32 cellular contexts compared by ENCODE assay signal in the genomic region with DNA sequence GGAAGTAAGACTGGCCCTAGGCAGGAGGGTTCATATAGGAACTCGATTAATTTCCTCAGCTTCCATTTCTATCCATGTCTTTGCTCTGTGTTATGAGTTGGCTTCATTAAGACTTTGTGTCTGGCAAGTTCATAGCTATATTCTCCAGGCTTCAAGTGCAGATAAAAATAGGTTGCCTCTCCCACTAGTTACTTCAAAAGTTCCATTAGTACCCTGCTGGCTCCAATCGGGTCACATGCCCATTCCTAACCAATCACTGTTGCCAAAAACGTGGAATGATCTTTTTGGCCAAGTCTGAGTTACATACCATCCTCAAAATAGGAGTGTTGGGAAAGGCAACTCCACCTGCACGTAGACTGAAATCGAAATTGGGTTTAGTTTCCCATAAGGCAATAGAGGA. TPM values are rescaled to one million over a fixed set of nuclear protein-coding genes. Genes with fewer than 3 reads are reported as not detected.
"Had no signal": no experiment of that assay in that cellular context is flagged by ENCODE, and none has a peak within 500 bp of the region (broad histone marks: within the 10 kb centered on the region; RNA-seq: fewer than 3 reads in every experiment).

No MANE protein-coding gene starts in this region.

- H3K4me1 ChIP-seq: colonic mucosa, esophagus squamous epithelium, heart right ventricle, left ventricle myocardium inferior, lower lobe of right lung had no signal

- H3K4me3 ChIP-seq: colonic mucosa, esophagus squamous epithelium, gastrocnemius medialis, heart right ventricle, left ventricle myocardium inferior, lower lobe of right lung, mucosa of descending colon had no signal

- H3K27me3 ChIP-seq: colonic mucosa, esophagus squamous epithelium, gastrocnemius medialis, heart right ventricle had no signal

- H3K27ac ChIP-seq: colonic mucosa, epithelial cell of prostate, esophagus squamous epithelium, gastrocnemius medialis, heart right ventricle, left ventricle myocardium inferior, lower lobe of right lung had no signal

- ATAC-seq: effector memory CD8-positive, alpha-beta T cell; esophagus mucosa; gastrocnemius medialis; left colon; left lobe of liver; lower lobe of right lung; mucosa of descending colon had no signal

- H3K36me3 ChIP-seq: colonic mucosa, esophagus squamous epithelium, gastrocnemius medialis, heart right ventricle, left ventricle myocardium inferior, lower lobe of right lung had no signal

- H3K9me3 ChIP-seq: colonic mucosa, gastrocnemius medialis, mucosa of descending colon had no signal

- DNase-seq: colonic mucosa; cortex of kidney; effector CD8-positive, alpha-beta T cell; effector memory CD8-positive, alpha-beta T cell; endodermal cell; erythroblast; esophagus squamous epithelium; foreskin fibroblast; foreskin melanocyte; gastrocnemius medialis; glutamatergic neuron; head of caudate nucleus; heart right ventricle; hippocampal formation; left colon; left ventricle myocardium inferior; lower lobe of right lung; mesenchymal stem cell; mucosa of descending colon had no signal

RNA-seq across cellular contexts. Expression of a gene that starts 13.8 kb away (rescaled TPM):
- total RNA-seq: chondrocyte, colonic mucosa, dermis microvascular lymphatic vessel endothelial cell, endodermal cell, esophagus mucosa, esophagus squamous epithelium, gastrocnemius medialis, glomerular endothelial cell, kidney epithelial cell, left colon, left lobe of liver, left ventricle myocardium inferior, lower leg skin, lower lobe of right lung, lung microvascular endothelial cell, mesenteric fat pad, mesothelial cell of epicardium, mucosa of descending colon, myocyte had no signal
- polyA plus RNA-seq: heart right ventricle, keratinocyte had no signal

RNA-seq across cellular contexts. Expression of a gene that starts 31.5 kb away (rescaled TPM):
- total RNA-seq: chondrocyte, colonic mucosa, dermis microvascular lymphatic vessel endothelial cell, endodermal cell, esophagus mucosa, esophagus squamous epithelium, gastrocnemius medialis, glomerular endothelial cell, heart right ventricle, kidney epithelial cell, left colon, left lobe of liver, left ventricle myocardium inferior, lower leg skin, lower lobe of right lung, lung microvascular endothelial cell, mesenteric fat pad, mesothelial cell of epicardium, mucosa of descending colon, myocyte had no signal
- polyA plus RNA-seq: heart right ventricle, keratinocyte had no signal

RNA-seq across cellular contexts. Expression of a gene that starts 46.5 kb away (rescaled TPM):
- total RNA-seq: chondrocyte, colonic mucosa, dermis microvascular lymphatic vessel endothelial cell, endodermal cell, esophagus mucosa, esophagus squamous epithelium, gastrocnemius medialis, glomerular endothelial cell, heart right ventricle, kidney epithelial cell, left colon, left lobe of liver, left ventricle myocardium inferior, lower leg skin, lower lobe of right lung, lung microvascular endothelial cell, mesenteric fat pad, mesothelial cell of epicardium, mucosa of descending colon, myocyte had no signal
- polyA plus RNA-seq: heart right ventricle, keratinocyte had no signal
